ENCODE assay signal across 1 cellular context in the genomic region with DNA sequence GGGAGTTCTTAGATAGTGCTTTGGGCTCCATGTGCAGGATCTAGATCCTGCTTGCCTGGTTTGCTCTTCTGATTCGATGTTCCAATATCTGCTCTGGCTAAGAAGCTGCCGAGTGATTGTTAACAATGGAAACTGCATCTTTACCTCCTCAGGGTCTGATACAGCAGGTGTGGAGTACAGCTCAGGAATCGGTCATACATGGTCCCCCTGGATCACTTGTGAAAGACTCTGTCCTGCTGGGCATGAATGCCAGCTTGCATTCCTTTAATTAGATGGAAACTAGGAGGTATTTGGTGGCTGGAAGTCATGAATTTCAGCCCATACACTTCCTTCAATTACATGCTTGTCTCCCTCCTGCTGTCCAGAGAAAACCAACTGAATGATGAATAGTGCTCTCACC.
TF ChIP-seq lines count a peak whose summit lies in the region.

No MANE protein-coding gene starts in this region.

TF ChIP-seq in H1, 55 proteins besides CTCF, POLR2A, EP300 and RAD21 (continued from another document):
- TF ChIP-seq TEAD4 (IDR thresholded peaks at IDR 0.05; ENCODE audit: low read depth, low read length) (0 out of 2 replicates have a peak, but pooled peaks have one; percentile 4), TAF1 (IDR thresholded peaks at IDR 0.05; ENCODE audit: low read depth, low read length) (no peak)
